Comparison of ENCODE assay signal across 19 cellular contexts in genomic region chr7:47896809-47897423, GRCh38. TPM values are rescaled to one million over a fixed set of nuclear protein-coding genes. Genes with fewer than 3 reads are reported as not detected.
"Had no signal": no experiment of that assay in that cellular context is flagged by ENCODE, and none has a peak within 500 bp of the region (broad histone marks: within the 10 kb centered on the region; RNA-seq: fewer than 3 reads in every experiment).

No MANE protein-coding gene starts in this region.

- H3K4me3 ChIP-seq: prostate gland, right lobe of liver, spleen, tibial nerve had no signal

- H3K27ac Mint-ChIP-seq: activated T-helper 2 cell treated with anti-CD3 and anti-CD28 coated beads, Interferon-gamma antibody, Interleukin-2, Interleukin-4, amounts not matched to agents 10 μg/mL and 5 μg/mL and 100 μg/mL, durations not matched to agents 14 hours and 24 hours and 36 hours; dendritic cell treated with granulocyte-macrophage colony-stimulating factor and Interleukin-4, amounts not matched to agents 40 ng/mL and 50 ng/mL, for 4 days; effector memory CD8-positive, alpha-beta T cell; natural killer cell; stimulated activated memory B cell treated with anti-CD40 and anti-IgM and Interleukin-4, amounts not matched to agents 10 μg/mL and 1 μg/mL and 100 μg/mL, for 72 hours; T-helper 17 cell had no signal

- H3K4me1 Mint-ChIP-seq: natural killer cell; stimulated activated memory B cell treated with anti-CD40 and anti-IgM and Interleukin-4, amounts not matched to agents 10 μg/mL and 1 μg/mL and 100 μg/mL, for 72 hours had no signal

- H3K27me3 ChIP-seq: right lobe of liver, spleen, tibial nerve had no signal

- DNase-seq: activated CD4-positive, alpha-beta T cell treated with anti-CD3 and anti-CD28 coated beads, Interleukin-2, amount 50 U/mL, for 1 hour; activated naive CD4-positive, alpha-beta T cell treated with anti-CD3 and anti-CD28 coated beads, Interleukin-2, amount 50 U/mL, for 16 hours; amniotic stem cell; cerebellar nuclear complex; effector memory CD8-positive, alpha-beta T cell; left colon; natural killer cell; occipital lobe; right lobe of liver; spleen; stimulated activated CD4-positive, alpha-beta T cell treated with anti-CD3 and anti-CD28 coated beads, Interleukin-1b, Interleukin-23, amount 100 ng/mL, for 48 hours; T-helper 17 cell had no signal

- H3K36me3 ChIP-seq: prostate gland, right lobe of liver, spleen, tibial nerve had no signal

- H3K27ac ChIP-seq: prostate gland, right lobe of liver, spleen, tibial nerve had no signal

- ATAC-seq: effector memory CD8-positive, alpha-beta T cell; left colon; natural killer cell; stimulated activated memory B cell treated with anti-CD40 and anti-IgM and Interleukin-4, amounts not matched to agents 10 μg/mL and 1 μg/mL and 100 μg/mL, for 72 hours; T-helper 17 cell had no signal

- H3K4me1 ChIP-seq: prostate gland, right lobe of liver, spleen, tibial nerve had no signal

- H3K9me3 ChIP-seq: prostate gland, right lobe of liver, spleen, tibial nerve had no signal

- H3K4me3 Mint-ChIP-seq: dendritic cell treated with granulocyte-macrophage colony-stimulating factor and Interleukin-4, amounts not matched to agents 40 ng/mL and 50 ng/mL, for 4 days; effector memory CD8-positive, alpha-beta T cell; natural killer cell; stimulated activated memory B cell treated with anti-CD40 and anti-IgM and Interleukin-4, amounts not matched to agents 10 μg/mL and 1 μg/mL and 100 μg/mL, for 72 hours; T-helper 17 cell had no signal

- H3K9me3 Mint-ChIP-seq: activated T-helper 2 cell treated with anti-CD3 and anti-CD28 coated beads, Interferon-gamma antibody, Interleukin-2, Interleukin-4, amounts not matched to agents 10 μg/mL and 5 μg/mL and 100 μg/mL, durations not matched to agents 14 hours and 24 hours and 36 hours; dendritic cell treated with granulocyte-macrophage colony-stimulating factor and Interleukin-4, amounts not matched to agents 40 ng/mL and 50 ng/mL, for 4 days; effector memory CD8-positive, alpha-beta T cell; natural killer cell; stimulated activated memory B cell treated with anti-CD40 and anti-IgM and Interleukin-4, amounts not matched to agents 10 μg/mL and 1 μg/mL and 100 μg/mL, for 72 hours had no signal

- H3K36me3 Mint-ChIP-seq: brain; natural killer cell; stimulated activated memory B cell treated with anti-CD40 and anti-IgM and Interleukin-4, amounts not matched to agents 10 μg/mL and 1 μg/mL and 100 μg/mL, for 72 hours had no signal

RNA-seq across cellular contexts. Expression of gene PKD1L1, which starts 51.4 kb away (rescaled TPM):
- total RNA-seq: epithelial cell of proximal tubule had no signal
